Comparison of ENCODE assay signal across 23 cellular contexts in genomic region chr12:34389378-34390170, GRCh38.
A peak's percentile ranks its signal among the peaks of the same experiment; 100 is the strongest.
DNase-seq lines count a peak whose midpoint lies in the region; ATAC-seq, FAIRE-seq and TF ChIP-seq lines count a peak whose summit lies in the region.
"Had no signal": no experiment of that assay in that cellular context is flagged by ENCODE, and none has a peak within 500 bp of the region (broad histone marks: within the 10 kb centered on the region; RNA-seq: fewer than 3 reads in every experiment).

No MANE protein-coding gene starts in this region.

- peak; percentile 27 for DNase-seq in left ventricle myocardium superior
- DNase-seq in heart right ventricle: no peak
- DNase-seq in esophagus muscularis mucosa (ENCODE audit: extremely low spot score): peak; percentile 82
- peak; percentile 78 for DNase-seq in mesenteric fat pad (ENCODE audit: low spot score)
- peak; percentile 33 for DNase-seq in urothelium cell line (ENCODE audit: low spot score)
- no peak for DNase-seq in middle frontal gyrus (ENCODE audit: extremely low spot score, low spot score)
- DNase-seq in globus pallidus (ENCODE audit: low spot score): no peak
- DNase-seq in gastrocnemius medialis: no peak
- DNase-seq: DMS53, EL, GF-D8, MV-4-11, NCI-H1105 treated with DMSO at 0.1 percent for 48 hours, NCI-H2081, NCI-H2171 treated with DMSO at 0.1 percent for 48 hours, NCI-H524 treated with DMSO at 0.1 percent for 48 hours, NCI-H82 had no signal

- H3K9me3 ChIP-seq in heart right ventricle (peaks cover 0 to 98% (median 0%) of the 10 kb centered on the region in 11 donors), esophagus muscularis mucosa (peaks cover 0 to 89% (median 17%) of the 10 kb centered on the region in 4 donors), gastrocnemius medialis (no peaks in the 10 kb centered on the region)
- H3K9me3 ChIP-seq: A549 had no signal

- H3K4me3 ChIP-seq in heart right ventricle: no peak overlapping the region
- H3K4me3 ChIP-seq in esophagus muscularis mucosa: no peak overlapping the region
- H3K4me3 ChIP-seq in gastrocnemius medialis: no peak overlapping the region
- H3K4me3 ChIP-seq: A549, Peyer's patch had no signal

- H3K27me3 ChIP-seq in heart right ventricle: peaks cover 0 to 27% (median 6%) of the 10 kb centered on the region in 7 donors
- peaks cover 0 to 61% (median 0%) of the 10 kb centered on the region in 4 donors for H3K27me3 ChIP-seq in esophagus muscularis mucosa
- no peaks in the 10 kb centered on the region for H3K27me3 ChIP-seq in gastrocnemius medialis
- H3K27me3 ChIP-seq: Peyer's patch had no signal

- H3K4me1 ChIP-seq in heart right ventricle (no peaks in the 10 kb centered on the region), esophagus muscularis mucosa (no peaks in the 10 kb centered on the region), gastrocnemius medialis (no peaks in the 10 kb centered on the region)
- H3K4me1 ChIP-seq: A549, Peyer's patch had no signal

- no peak for TF ChIP-seq EP300 in esophagus muscularis mucosa (IDR thresholded peaks at IDR 0.05)

- H3K27ac ChIP-seq in heart right ventricle (no peak overlapping the region), esophagus muscularis mucosa (replicated peaks in 1 of 4) (no peak overlapping the region), gastrocnemius medialis (no peak overlapping the region)
- H3K27ac ChIP-seq: A549, KMS-11, Peyer's patch had no signal

- no peak for FAIRE-seq in urothelium cell line (lab: Jason Lieb, UNC)
- FAIRE-seq: A549, D721Med, H1 had no signal

- TF ChIP-seq POLR2A in esophagus muscularis mucosa (IDR thresholded peaks at IDR 0.05; ENCODE audit: low read depth) (no peak), gastrocnemius medialis (IDR thresholded peaks at IDR 0.05) (no peak)

- intact Hi-C loops in left ventricle myocardium superior (cut with micrococcal nuclease): no loop called here
- intact Hi-C loops in heart right ventricle (cut with DNase I): no loop called here
- intact Hi-C loops in esophagus muscularis mucosa (cut with DNase I): no loop called here
- intact Hi-C loops in gastrocnemius medialis (cut with DNase I; ENCODE audit: low total_unique reads): no loop called here

- H3K36me3 ChIP-seq in heart right ventricle (no peaks in the 10 kb centered on the region), esophagus muscularis mucosa (no peaks in the 10 kb centered on the region), gastrocnemius medialis (no peaks in the 10 kb centered on the region)
- H3K36me3 ChIP-seq: Peyer's patch had no signal

- TF ChIP-seq CTCF in heart right ventricle (IDR thresholded peaks at IDR 0.05) (no peak), esophagus muscularis mucosa (IDR thresholded peaks at IDR 0.05) (no peak), gastrocnemius medialis (IDR thresholded peaks at IDR 0.05 in 4 of 5, conservative IDR thresholded peaks at IDR 0.05 in 1 of 5) (no peak)

- no peak for ATAC-seq in left ventricle myocardium superior
- no peak for ATAC-seq in heart right ventricle
- no peak for ATAC-seq in gastrocnemius medialis
- ATAC-seq: A549, HCT116 had no signal

- in situ Hi-C loops in gastrocnemius medialis (cut with MboI; ENCODE audit: low sequenced_read_pairs in 4 of 4): no loop called here

- WGBS in heart right ventricle, 2 donors: 63 to 65% methylated on average over 26 of the region's 26 CpGs
- 73% methylated on average over 26 of the region's 26 CpGs for WGBS in esophagus muscularis mucosa

Comparison
In these comparisons a context has a peak if more than half of its experiments do, and no peak if none do; other contexts are left out.
1. DNase-seq: peak in left ventricle myocardium superior (single experiment), esophagus muscularis mucosa (single experiment), mesenteric fat pad (single experiment) and urothelium cell line (single experiment); none in heart right ventricle (0 of 2), middle frontal gyrus (single experiment), globus pallidus (single experiment) and gastrocnemius medialis (0 of 2).